ENCODE assay signal across 14 cellular contexts in the genomic region with DNA sequence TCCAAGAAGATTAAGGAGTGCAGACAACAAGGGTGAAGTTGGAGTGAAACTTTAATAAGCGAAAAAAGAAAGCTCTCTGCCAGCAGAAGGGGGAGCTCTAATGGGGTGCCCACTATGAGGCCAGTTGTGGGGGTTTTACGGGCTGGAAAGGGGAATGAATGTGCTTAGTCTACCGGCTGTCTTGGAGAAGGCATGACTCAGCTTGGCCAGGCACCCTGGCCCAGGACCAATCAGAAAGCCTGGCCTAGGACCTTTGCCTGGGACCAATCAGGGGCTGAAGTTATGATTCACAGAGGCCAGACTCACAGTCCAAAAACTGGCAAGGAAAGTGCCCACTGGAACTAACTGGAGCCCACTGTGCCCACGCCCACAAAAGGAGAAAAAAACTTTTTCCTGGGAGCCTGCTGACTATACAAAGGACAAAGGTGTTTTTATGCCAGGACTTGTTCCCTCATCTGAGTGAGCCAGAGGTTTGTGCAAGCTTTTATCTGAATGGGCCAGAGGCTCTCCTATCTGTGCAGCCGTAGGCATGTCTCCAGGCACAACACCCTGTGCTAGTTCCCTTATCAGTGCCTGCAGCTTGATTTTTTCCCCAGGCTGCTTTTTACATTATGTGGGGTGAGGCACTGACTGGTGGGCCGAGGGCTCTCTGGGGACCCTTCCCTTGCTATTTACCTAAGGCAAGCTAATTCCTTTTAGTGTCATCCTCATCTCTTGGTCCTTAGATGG.
"Had no signal": no experiment of that assay in that cellular context is flagged by ENCODE, and none has a peak within 500 bp of the region (broad histone marks: within the 10 kb centered on the region; RNA-seq: fewer than 3 reads in every experiment).

No MANE protein-coding gene starts in this region.

- H3K27ac Mint-ChIP-seq: activated naive CD4-positive, alpha-beta T cell treated with anti-CD3 and anti-CD28 coated beads for 36 hours; activated T-helper 2 cell treated with anti-CD3 and anti-CD28 coated beads, Interferon-gamma antibody, Interleukin-2, Interleukin-4, amounts not matched to agents 10 μg/mL and 5 μg/mL and 100 μg/mL, durations not matched to agents 14 hours and 24 hours and 36 hours; endodermal cell; natural killer cell; stimulated activated effector memory CD8-positive, alpha-beta T cell treated with anti-CD3 and anti-CD28 coated beads, Interleukin-12 subunit alpha, Interleukin-12 subunit beta, amount 100 ng/mL, for 72 hours had no signal

- H3K4me3 Mint-ChIP-seq: activated naive CD4-positive, alpha-beta T cell treated with anti-CD3 and anti-CD28 coated beads for 36 hours; endodermal cell; natural killer cell; stimulated activated effector memory CD8-positive, alpha-beta T cell treated with anti-CD3 and anti-CD28 coated beads, Interleukin-12 subunit alpha, Interleukin-12 subunit beta, amount 100 ng/mL, for 72 hours had no signal

- DNase-seq: activated CD4-positive, alpha-beta T cell treated with anti-CD3 and anti-CD28 coated beads, Interleukin-2, amount 50 U/mL, for 48 hours; activated naive CD4-positive, alpha-beta T cell treated with anti-CD3 and anti-CD28 coated beads for 36 hours; endodermal cell; kidney glomerular epithelial cell; left ventricle myocardium superior; mesenchymal stem cell; natural killer cell; stimulated activated CD4-positive, alpha-beta T cell treated with anti-CD3 and anti-CD28 coated beads, Interleukin-1b, Interleukin-23, amount 100 ng/mL, for 48 hours; T-helper 9 cell; thyroid gland; uterus; WERI-Rb-1 had no signal

- ATAC-seq: left ventricle myocardium superior; natural killer cell; stimulated activated effector memory CD8-positive, alpha-beta T cell treated with anti-CD3 and anti-CD28 coated beads, Interleukin-12 subunit alpha, Interleukin-12 subunit beta, amount 100 ng/mL, for 72 hours had no signal

- H3K4me1 Mint-ChIP-seq: endodermal cell; stimulated activated effector memory CD8-positive, alpha-beta T cell treated with anti-CD3 and anti-CD28 coated beads, Interleukin-12 subunit alpha, Interleukin-12 subunit beta, amount 100 ng/mL, for 72 hours had no signal

- H3K4me3 ChIP-seq: thyroid gland, uterus had no signal

- H3K36me3 Mint-ChIP-seq: stimulated activated effector memory CD8-positive, alpha-beta T cell treated with anti-CD3 and anti-CD28 coated beads, Interleukin-12 subunit alpha, Interleukin-12 subunit beta, amount 100 ng/mL, for 72 hours had no signal
